22 cellular contexts compared by ENCODE assay signal in genomic region chr3:9501226-9501625, GRCh38. TPM values are rescaled to one million over a fixed set of nuclear protein-coding genes. Genes with fewer than 3 reads are reported as not detected.
"Had no signal": no experiment of that assay in that cellular context is flagged by ENCODE, and none has a peak within 500 bp of the region (broad histone marks: within the 10 kb centered on the region; RNA-seq: fewer than 3 reads in every experiment).

No MANE protein-coding gene starts in this region.

- H3K9me3 Mint-ChIP-seq: central memory CD8-positive, alpha-beta T cell; natural killer cell; neural progenitor cell; stimulated activated effector memory CD8-positive, alpha-beta T cell treated with anti-CD3 and anti-CD28 coated beads, Interleukin-12 subunit alpha, Interleukin-12 subunit beta, amount 100 ng/mL, for 72 hours; stimulated activated naive CD8-positive, alpha-beta T cell treated with anti-CD3 and anti-CD28 coated beads, Interleukin-15, amount 100 ng/mL, for 72 hours had no signal

- H3K9me3 ChIP-seq: gastrocnemius medialis, mucosa of descending colon, prostate gland, testis, tibial nerve had no signal

- H3K4me3 Mint-ChIP-seq: central memory CD8-positive, alpha-beta T cell; natural killer cell; stimulated activated effector memory CD8-positive, alpha-beta T cell treated with anti-CD3 and anti-CD28 coated beads, Interleukin-12 subunit alpha, Interleukin-12 subunit beta, amount 100 ng/mL, for 72 hours had no signal

- H3K4me1 ChIP-seq: neural progenitor cell, parathyroid adenoma, prostate gland had no signal

- H3K36me3 ChIP-seq: gastrocnemius medialis, neural progenitor cell, prostate gland, tibial nerve had no signal

- H3K36me3 Mint-ChIP-seq: natural killer cell; neural progenitor cell; stimulated activated effector memory CD8-positive, alpha-beta T cell treated with anti-CD3 and anti-CD28 coated beads, Interleukin-12 subunit alpha, Interleukin-12 subunit beta, amount 100 ng/mL, for 72 hours had no signal

- H3K4me3 ChIP-seq: gastrocnemius medialis, lung, mucosa of descending colon, prostate gland, testis, tibial nerve had no signal

- H3K27ac ChIP-seq: dorsolateral prefrontal cortex, gastrocnemius medialis, neural progenitor cell, parathyroid adenoma, prostate gland, testis, tibial nerve had no signal

- ATAC-seq: gastrocnemius medialis had no signal

- DNase-seq: cortex of kidney, gastrocnemius medialis, occipital lobe had no signal

- H3K9ac ChIP-seq: neural progenitor cell, parathyroid adenoma had no signal

- H2AFZ ChIP-seq: parathyroid adenoma had no signal

- H3K27ac Mint-ChIP-seq: natural killer cell; neural progenitor cell; stimulated activated effector memory CD8-positive, alpha-beta T cell treated with anti-CD3 and anti-CD28 coated beads, Interleukin-12 subunit alpha, Interleukin-12 subunit beta, amount 100 ng/mL, for 72 hours had no signal

- FAIRE-seq: endometrium had no signal

- H3K27me3 ChIP-seq: testis had no signal

RNA-seq across cellular contexts. Expression of gene LHFPL4, which starts 52.4 kb away (rescaled TPM):
- total RNA-seq: esophagus mucosa, gastrocnemius medialis, kidney epithelial cell, left ventricle myocardium superior, mesenteric fat pad, natural killer cell, subcutaneous adipose tissue, ureter had no signal
